Comparison of ENCODE assay signal across 8 cellular contexts in genomic region chr11:18698341-18699268, GRCh38. TPM values are rescaled to one million over a fixed set of nuclear protein-coding genes. Genes with fewer than 3 reads are reported as not detected.
DNase-seq lines count a peak whose midpoint lies in the region; ATAC-seq, FAIRE-seq and TF ChIP-seq lines count a peak whose summit lies in the region.

A gene with protein sequence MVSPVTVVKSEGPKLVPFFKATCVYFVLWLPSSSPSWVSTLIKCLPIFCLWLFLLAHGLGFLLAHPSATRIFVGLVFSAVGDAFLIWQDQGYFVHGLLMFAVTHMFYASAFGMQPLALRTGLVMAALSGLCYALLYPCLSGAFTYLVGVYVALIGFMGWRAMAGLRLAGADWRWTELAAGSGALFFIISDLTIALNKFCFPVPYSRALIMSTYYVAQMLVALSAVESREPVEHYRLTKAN (plus strand): TSS chr11:18698779. CDS start chr11:18698887, 108 bp downstream.

- no peaks in the 10 kb centered on the region for H3K36me3 ChIP-seq in HepG2 (replicated peaks in 1 of 2; ENCODE audit: control insufficient read depth in 1 of 2, insufficient read depth in 2 of 2, low read length in 2 of 2)

- 6% methylated on average over 5 of the region's 98 CpGs for WGBS in HepG2 (ENCODE audit: low lambda C conversion rate)

- intact Hi-C loops in dendritic cell treated with granulocyte-macrophage colony-stimulating factor and Interleukin-4, amounts not matched to agents 40 ng/mL and 50 ng/mL, for 4 days (cut with micrococcal nuclease) = loop anchor here (1.0 kb wide), 1 partner anchor 64 kb away; the partner anchor contains the start of gene SPTY2D1
- intact Hi-C loops in HepG2 (cut with micrococcal nuclease; ENCODE audit: unreplicated experiment) = no loop called here

- BruUV-seq in HepG2 (replicated peaks; lab: Mats Ljungman, UMichigan) = no TSS peak

- peaks cover 16% of the 10 kb centered on the region for H3K4me1 ChIP-seq in HepG2 (ENCODE audit: insufficient read depth, low read length)

- TF ChIP-seq RAD21 in HepG2 (CRISPR knock-in tag; IDR thresholded peaks at IDR 0.05) = 0 out of 2 replicates have a peak, but pooled peaks have one; percentile 8

- in situ Hi-C loops in HepG2 (cut with HindIII; ENCODE audit: extremely low pct_ligation_motif_present, low pct_unique_long_range_greater_than_20kb) = no loop called here

- no peaks in the 10 kb centered on the region for H3K9me3 ChIP-seq in HepG2 (ENCODE audit: low read length)

- TF ChIP-seq POLR2A in HepG2 (IDR thresholded peaks at IDR 0.05; ENCODE audit: insufficient read depth in 1 of 2, low read depth in 2 of 2, low read length in 2 of 2) = no peak

- no peak within 1 kb of the TSS for H3K27ac ChIP-seq in HepG2 (ENCODE audit: extremely low read length, insufficient read depth, low read length)

- H3K4me3 ChIP-seq in HepG2 (replicated peaks in 1 of 3; ENCODE audit: insufficient read depth in 1 of 3, low read depth in 2 of 3, low read length in 3 of 3) = peak within 1 kb of the TSS; percentile 50 to 72 (median 65); a peak in 5 of 6 replicates

- POLR2A ChIA-PET in HepG2 (lab: Yijun Ruan, JAX) = interaction anchor here (1.8 kb wide), 1 partner anchor 64 kb away, joined by 5 read pairs; the partner anchor contains the start of gene SPTY2D1

- CTCF ChIA-PET in HepG2 (lab: Yijun Ruan, JAX; ENCODE audit: low intra/inter-chr PET ratio, low total read pairs) = no interaction called here

- FAIRE-seq in HepG2 (lab: Jason Lieb, UNC) = no peak

- peaks cover 2 to 36% of the 10 kb centered on the region in 2 experiments; a peak in 2 of 5 replicates for H3K27me3 ChIP-seq in HepG2 (ENCODE audit: control insufficient read depth in 1 of 2, insufficient read depth in 2 of 2, low read length in 2 of 2)

- H3K4me1 Mint-ChIP-seq in dendritic cell treated with granulocyte-macrophage colony-stimulating factor and Interleukin-4, amounts not matched to agents 40 ng/mL and 50 ng/mL, for 4 days (ENCODE audit: low read depth) = peaks cover 69% of the 10 kb centered on the region

- H3K9me3 Mint-ChIP-seq in dendritic cell treated with granulocyte-macrophage colony-stimulating factor and Interleukin-4, amounts not matched to agents 40 ng/mL and 50 ng/mL, for 4 days = no peaks in the 10 kb centered on the region

- peak; percentile 63 to 66 for DNase-seq in AML-193 (lab: John Stamatoyannopoulos, UW)
- DNase-seq in GM19240 (ENCODE audit: insufficient read length, low spot score) = peak; percentile 70
- peak; percentile 83 for DNase-seq in NCI-H526 treated with DMSO at 0.1 percent for 48 hours (lab: John Stamatoyannopoulos, UW)
- peak; percentile 91 to 92 for DNase-seq in activated CD4-positive, alpha-beta T cell treated with anti-CD3 and anti-CD28 coated beads, Interleukin-2, amount 50 U/mL, for 48 hours
- peak; percentile 70 for DNase-seq in HepG2 (ENCODE audit: low spot score)
- DNase-seq in stimulated activated CD4-positive, alpha-beta T cell treated with anti-CD3 and anti-CD28 coated beads, Interleukin-2, amount 100 ng/mL, for 4 hours (ENCODE audit: low read depth) = peak; percentile 87

- peak within 1 kb of the TSS; percentile 90 for H3K27ac Mint-ChIP-seq in dendritic cell treated with granulocyte-macrophage colony-stimulating factor and Interleukin-4, amounts not matched to agents 40 ng/mL and 50 ng/mL, for 4 days

- H3K4me3 Mint-ChIP-seq in dendritic cell treated with granulocyte-macrophage colony-stimulating factor and Interleukin-4, amounts not matched to agents 40 ng/mL and 50 ng/mL, for 4 days = peak within 1 kb of the TSS; percentile 86

- no peak within 1 kb of the TSS for H2AFZ ChIP-seq in HepG2 (ENCODE audit: low read length)

- H3K36me3 Mint-ChIP-seq in dendritic cell treated with granulocyte-macrophage colony-stimulating factor and Interleukin-4, amounts not matched to agents 40 ng/mL and 50 ng/mL, for 4 days (ENCODE audit: low read depth) = peaks cover 42% of the 10 kb centered on the region

- H4K20me1 ChIP-seq in HepG2 (ENCODE audit: insufficient read depth, low read length) = no peaks in the 10 kb centered on the region

- TF ChIP-seq EP300 in HepG2 (IDR thresholded peaks at IDR 0.05; ENCODE audit: low read depth in 2 of 2, low read length in 2 of 2) (no peak), HepG2 (CRISPR knock-in tag; IDR thresholded peaks at IDR 0.05; ENCODE audit: borderline replicate concordance) (no peak)

- no peaks in the 10 kb centered on the region for H3K79me2 ChIP-seq in HepG2 (ENCODE audit: insufficient read depth, low read length)

- no peak for TF ChIP-seq CTCF in HepG2 (CRISPR knock-in tag; IDR thresholded peaks at IDR 0.05)

- peak; percentile 89 for ATAC-seq in HG03442 (IDR thresholded peaks at IDR 0.05; ENCODE audit: unreplicated experiment)
- ATAC-seq in HepG2 = peak; percentile 91

- peak within 1 kb of the TSS; percentile 76 for H3K4me2 ChIP-seq in HepG2 (ENCODE audit: low read depth, low read length)

- 0 out of 2 replicates have a peak within 1 kb of the TSS, but pooled peaks have one; percentile 8 for H3K9ac ChIP-seq in HepG2 (ENCODE audit: insufficient read depth, low read depth, low read length)

- H3K27me3 Mint-ChIP-seq in dendritic cell treated with granulocyte-macrophage colony-stimulating factor and Interleukin-4, amounts not matched to agents 40 ng/mL and 50 ng/mL, for 4 days = peaks cover 17% of the 10 kb centered on the region

TF ChIP-seq in HepG2, 621 proteins besides CTCF, POLR2A, EP300 and RAD21 (continues in another document):
- TF ChIP-seq ZNF281 (CRISPR knock-in tag; IDR thresholded peaks at IDR 0.05; ENCODE audit: borderline replicate concordance) (0 out of 2 replicates have a peak, but pooled peaks have one; percentile 12), SAP130 (CRISPR knock-in tag; IDR thresholded peaks at IDR 0.05; ENCODE audit: low read depth) (peak; percentile 56; the same call in 1 of the 2 replicates), ZMAT3 (CRISPR knock-in tag; conservative IDR thresholded peaks at IDR 0.05) (0 out of 2 replicates have a peak, but pooled peaks have one; percentile 39), RFX5 (IDR thresholded peaks at IDR 0.05; ENCODE audit: low read depth, low read length) (peak; percentile 66), ZNF362 (CRISPR knock-in tag; IDR thresholded peaks at IDR 0.05; ENCODE audit: borderline replicate concordance) (no peak), PHF20 (CRISPR knock-in tag; IDR thresholded peaks at IDR 0.05) (peak; percentile 34; the same call in 1 of the 2 replicates), RFXAP (CRISPR knock-in tag; IDR thresholded peaks at IDR 0.05; ENCODE audit: borderline replicate concordance) (0 out of 2 replicates have a peak, but pooled peaks have one; percentile 26)

RNA-seq across cellular contexts. Expression of the gene that starts here (rescaled TPM):
- 0.07 TPM in 1 of 2 replicates, not detected in the other for total RNA-seq in HepG2 (2016; rRNA removed; fragmentation: Illumina TruSeq; extraction: Trizol)
- total RNA-seq in HepG2 (2016; cell fraction: cytosol; rRNA removed; fragmentation: Illumina TruSeq; extraction: Trizol; ENCODE audit: low read depth) = not detected in 2 replicates
- 0.28 TPM in 1 of 2 replicates, not detected in the other for total RNA-seq in HepG2 (2016; cell fraction: insoluble cytoplasmic fraction; rRNA removed; fragmentation: Illumina TruSeq; extraction: Trizol)
- not detected in 2 replicates for total RNA-seq in HepG2 (2016; cell fraction: membrane; rRNA removed; fragmentation: Illumina TruSeq; extraction: Trizol)
- 0.16 and 0.47 TPM in 2 replicates for total RNA-seq in HepG2 (2016; cell fraction: nucleus; rRNA removed; fragmentation: Illumina TruSeq; extraction: Trizol)
- polyA plus RNA-seq in HepG2 (2011; rRNA removed) = 0.03 and 0.04 TPM in 2 replicates
- polyA plus RNA-seq in HepG2 (2011; cell fraction: cytosol; rRNA removed) = 0.03 and 0.06 TPM in 2 replicates
- polyA plus RNA-seq in HepG2 (2011; cell fraction: nucleus; rRNA removed) = 0.10 and 0.32 TPM in 2 replicates
- polyA plus RNA-seq in HepG2 (2012) = 0.04 TPM in 1 of 2 replicates, not detected in the other
- not detected in 2 replicates for polyA plus RNA-seq in HepG2 (2016; cell fraction: cytosol; fragmentation: Illumina TruSeq; extraction: Trizol; ENCODE audit: low read depth)
- polyA plus RNA-seq in HepG2 (2016; cell fraction: insoluble cytoplasmic fraction; fragmentation: Illumina TruSeq; extraction: Trizol; ENCODE audit: low read depth) = not detected in 2 replicates
- polyA plus RNA-seq in HepG2 (2016; cell fraction: membrane; fragmentation: Illumina TruSeq; extraction: Trizol; ENCODE audit: low read depth) = not detected in 2 replicates
- 0.16 TPM in 1 of 2 replicates, not detected in the other for polyA plus RNA-seq in HepG2 (2016; cell fraction: nucleus; fragmentation: Illumina TruSeq; extraction: Trizol; ENCODE audit: insufficient read depth, low read depth)
- polyA minus RNA-seq in HepG2 (2011; rRNA and poly(A)+ RNA removed; ENCODE audit: low replicate concordance) = 0.54 and 1.2 TPM in 2 replicates
- not detected in 2 replicates for polyA minus RNA-seq in HepG2 (2011; cell fraction: cytosol; rRNA and poly(A)+ RNA removed)
- 0.12 and 0.26 TPM in 2 replicates for polyA minus RNA-seq in HepG2 (2011; cell fraction: nucleus; rRNA and poly(A)+ RNA removed)
